In the genomic region with DNA sequence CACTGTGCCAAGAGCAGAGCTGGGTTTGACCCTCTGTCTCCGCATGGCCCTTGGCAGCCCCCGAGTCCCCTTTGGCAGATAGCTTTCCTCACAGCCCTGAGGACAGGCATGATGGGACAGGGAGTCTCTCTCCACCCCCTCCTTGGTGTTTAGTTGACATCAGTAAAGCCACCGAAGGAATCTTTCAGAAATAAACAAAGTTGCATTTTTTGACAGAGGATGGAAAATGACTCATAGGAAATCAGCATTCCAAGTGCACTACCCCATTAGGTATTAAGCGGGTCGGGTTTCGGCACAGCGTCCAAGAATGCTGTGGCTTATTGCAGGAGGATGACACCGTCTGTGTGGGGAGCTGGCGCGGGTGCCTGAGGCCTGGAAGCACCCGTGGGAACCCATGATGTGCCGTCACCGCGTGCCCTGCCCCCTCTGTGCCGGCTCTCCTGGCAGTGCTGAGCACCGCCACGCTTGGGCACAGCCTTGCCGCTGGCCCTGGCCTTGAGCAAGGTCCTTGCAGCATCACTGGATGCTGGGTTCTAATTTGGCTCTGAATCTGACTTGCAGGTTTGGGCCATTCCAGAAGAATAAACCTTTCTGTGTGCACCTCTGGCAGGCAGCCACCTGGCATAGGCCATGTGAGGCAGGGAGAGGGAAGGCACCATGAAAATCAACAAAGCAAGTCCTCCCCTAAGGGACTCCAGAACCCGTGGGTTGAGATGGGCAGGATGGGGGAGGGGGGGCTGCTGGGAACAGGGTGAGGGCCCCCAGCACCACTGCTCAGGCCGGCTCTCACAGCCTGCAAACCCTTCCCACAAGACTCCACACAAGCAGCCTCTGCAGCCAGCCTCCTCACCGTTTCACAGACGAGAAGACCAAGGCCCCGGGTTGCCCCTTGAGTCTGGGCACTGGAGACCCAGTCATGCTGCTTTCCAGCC, we compare ENCODE assay signal across 9 cellular contexts. TPM values are rescaled to one million over a fixed set of nuclear protein-coding genes. Genes with fewer than 3 reads are reported as not detected.
A peak's percentile ranks its signal among the peaks of the same experiment; 100 is the strongest.
DNase-seq lines count a peak whose midpoint lies in the region; ATAC-seq, FAIRE-seq and TF ChIP-seq lines count a peak whose summit lies in the region.
"Had no signal": no experiment of that assay in that cellular context is flagged by ENCODE, and none has a peak within 500 bp of the region (broad histone marks: within the 10 kb centered on the region; RNA-seq: fewer than 3 reads in every experiment).

No MANE protein-coding gene starts in this region.

- H3K27ac ChIP-seq in K562 (ENCODE audit: extremely low read depth, low read depth, low read length) (peak overlapping the region; percentile 100), kidney (ENCODE audit: low read depth in 2 of 2, low read length in 2 of 2) (no peak overlapping the region), tibial nerve (peak overlapping the region in 1 of 4 donors; percentile 19)

- peak; percentile 27 for ATAC-seq in K562
- ATAC-seq in GM21447 (IDR thresholded peaks at IDR 0.05; ENCODE audit: unreplicated experiment): no peak
- no peak for ATAC-seq in GM21529 (IDR thresholded peaks at IDR 0.05; ENCODE audit: unreplicated experiment)

- POLR2A ChIA-PET in K562 (lab: Yijun Ruan, JAX) (interaction anchor here (0.7 kb wide), 1 partner anchor 25 kb away, joined by 3 read pairs; no protein-coding TSS in a partner anchor), HEK293T (lab: Yijun Ruan, JAX) (no interaction called here)

- in situ Hi-C loops in K562 (cut with MboI): no loop called here

- no peaks in the 10 kb centered on the region for H3K27me3 ChIP-seq in K562 (ENCODE audit: control insufficient read depth in 2 of 2, insufficient read depth in 2 of 2, low read length in 2 of 2)
- no peaks in the 10 kb centered on the region for H3K27me3 ChIP-seq in tibial nerve

- H2AFZ ChIP-seq in K562 (ENCODE audit: low read depth, low read length): peak overlapping the region; percentile 99

- no peak for TF ChIP-seq RAD21 in K562 (CRISPR knock-in tag; conservative IDR thresholded peaks at IDR 0.05 in 1 of 2, IDR thresholded peaks at IDR 0.05 in 1 of 2)

- H3K4me2 ChIP-seq in K562 (ENCODE audit: insufficient read depth, low read length): peak overlapping the region; percentile 97

- no peaks in the 10 kb centered on the region for H3K36me3 ChIP-seq in K562 (ENCODE audit: control insufficient read depth, insufficient read depth, low read length)
- H3K36me3 ChIP-seq in kidney (ENCODE audit: control insufficient read depth in 1 of 2, insufficient read depth in 2 of 2, low read length in 2 of 2): no peaks in the 10 kb centered on the region
- no peaks in the 10 kb centered on the region for H3K36me3 ChIP-seq in tibial nerve

- intact Hi-C loops in K562 (cut with micrococcal nuclease) (no loop called here), kidney (cut with DNase I) (no loop called here)

- no peaks in the 10 kb centered on the region for H4K20me1 ChIP-seq in K562 (replicated peaks; ENCODE audit: control insufficient read depth, insufficient read depth, low read length)

- H3K4me1 ChIP-seq in K562 (replicated peaks in 1 of 2; ENCODE audit: control insufficient read depth in 2 of 2, insufficient read depth in 2 of 2, low read length in 2 of 2): peaks cover 27 to 59% of the 10 kb centered on the region in 2 experiments
- H3K4me1 ChIP-seq in kidney (ENCODE audit: control insufficient read depth in 1 of 2, insufficient read depth in 1 of 2, low read depth in 1 of 2, low read length in 2 of 2): no peaks in the 10 kb centered on the region
- H3K4me1 ChIP-seq in tibial nerve: peaks cover 0 to 11% (median 0%) of the 10 kb centered on the region in 4 donors

- no peak for TF ChIP-seq CTCF in K562 (IDR thresholded peaks at IDR 0.05 in 2 of 3, conservative IDR thresholded peaks at IDR 0.05 in 1 of 3; ENCODE audit: insufficient read depth in 2 of 3, low read depth in 1 of 3, low read length in 3 of 3)
- no peak for TF ChIP-seq CTCF in kidney (IDR thresholded peaks at IDR 0.05; ENCODE audit: borderline replicate concordance, extremely low read depth, insufficient read depth)
- no peak for TF ChIP-seq CTCF in tibial nerve (IDR thresholded peaks at IDR 0.05)

- TF ChIP-seq EP300 in K562 (IDR thresholded peaks at IDR 0.05; ENCODE audit: low read length) (no peak), tibial nerve (IDR thresholded peaks at IDR 0.05) (peak in 1 of 2 donors; percentile 33)

- H3K9ac ChIP-seq in K562 (ENCODE audit: insufficient read depth in 1 of 2, low read depth in 2 of 2, low read length in 2 of 2): peak overlapping the region; percentile 88 to 92
- H3K9ac ChIP-seq in kidney (ENCODE audit: low read length in 2 of 2): no peak overlapping the region

- no peaks in the 10 kb centered on the region for H3K79me2 ChIP-seq in K562 (ENCODE audit: control insufficient read depth, insufficient read depth, low read length)

- 53% methylated on average over 14 of the region's 23 CpGs for WGBS in K562 (ENCODE audit: insufficient coverage, low coverage, missing lambda C conversion rate)
- 60 to 68% methylated on average over 23 of the region's 23 CpGs for WGBS in tibial nerve, 2 donors

- H3K9me3 ChIP-seq in K562 (replicated peaks; ENCODE audit: control insufficient read depth, insufficient read depth, low read depth, low read length) (peaks cover 10% of the 10 kb centered on the region), kidney (ENCODE audit: control insufficient read depth in 1 of 2, low read length in 2 of 2) (no peaks in the 10 kb centered on the region), tibial nerve (no peaks in the 10 kb centered on the region)

- H3K4me3 ChIP-seq in K562 (no peak overlapping the region), kidney (ENCODE audit: low read length in 2 of 2) (no peak overlapping the region), tibial nerve (no peak overlapping the region)

- BruUV-seq in K562 (replicated peaks; lab: Mats Ljungman, UMichigan): no TSS peak

- DNase-seq in HS-27A (ENCODE audit: low read depth): peak; percentile 97
- DNase-seq in K562 (ENCODE audit: extremely low read depth in 1 of 4, low spot score in 3 of 4): no peak
- peak; percentile 73 for DNase-seq in kidney
- peak; percentile 35 to 58 for DNase-seq in tibial nerve (ENCODE audit: low spot score in 2 of 2)
- DNase-seq in HEK293T (ENCODE audit: extremely low spot score): no peak
- DNase-seq: activated B cell treated with CpG ODN at 0.5 μM for 24 hours; effector memory CD4-positive, alpha-beta T cell had no signal

- TF ChIP-seq POLR2A in K562 (conservative IDR thresholded peaks at IDR 0.05) (no peak), tibial nerve (IDR thresholded peaks at IDR 0.05) (no peak)

- peaks cover 3% of the 10 kb centered on the region for H3K9me1 ChIP-seq in K562 (ENCODE audit: control insufficient read depth, insufficient read depth, low read length)

- CTCF ChIA-PET in K562 (lab: Yijun Ruan, JAX; ENCODE audit: low intra/inter-chr PET ratio) (no interaction called here), HEK293T (lab: Yijun Ruan, JAX) (no interaction called here)

- FAIRE-seq in K562 (lab: Jason Lieb, UNC) (no peak), kidney (lab: Jason Lieb, UNC) (no peak)

TF ChIP-seq in K562, 482 proteins besides CTCF, POLR2A, EP300 and RAD21 (continues in another document):
- no peak for TF ChIP-seq BRF1 (IDR thresholded peaks at IDR 0.05; ENCODE audit: borderline replicate concordance, extremely low read depth, insufficient read length)
- no peak for TF ChIP-seq SAFB2 (IDR thresholded peaks at IDR 0.05; ENCODE audit: borderline replicate concordance, low read depth, low read length, severe bottlenecking)
- TF ChIP-seq ARNT (IDR thresholded peaks at IDR 0.05): no peak
- no peak for TF ChIP-seq NR4A1 (CRISPR knock-in tag; IDR thresholded peaks at IDR 0.05)
- peak; percentile 26; the same call in 1 of the 2 replicates for TF ChIP-seq NR4A1 (tag; IDR thresholded peaks at IDR 0.05)
- TF ChIP-seq CREB1 (IDR thresholded peaks at IDR 0.05): no peak
- TF ChIP-seq CREB1 (CRISPR knock-in tag; IDR thresholded peaks at IDR 0.05): 0 out of 2 replicates have a peak, but pooled peaks have one; percentile 43

TF ChIP-seq in HEK293T, 16 proteins besides CTCF, POLR2A, EP300 and RAD21:
- no peak for TF ChIP-seq NFRKB (IDR thresholded peaks at IDR 0.05)
- no peak for TF ChIP-seq SUZ12 (IDR thresholded peaks at IDR 0.05)
- no peak for TF ChIP-seq ZNF384 (IDR thresholded peaks at IDR 0.05)
- TF ChIP-seq HDGF (IDR thresholded peaks at IDR 0.05; ENCODE audit: borderline replicate concordance): no peak
- no peak for TF ChIP-seq FOXA1 (IDR thresholded peaks at IDR 0.05)
- no peak for TF ChIP-seq FOXM1 (IDR thresholded peaks at IDR 0.05; ENCODE audit: borderline replicate concordance)
- no peak for TF ChIP-seq L3MBTL2 (conservative IDR thresholded peaks at IDR 0.05)
TF ChIP-seq in HEK293T: peak in this region for 0.

RNA-seq across cellular contexts. Expression of a gene that starts 50.5 kb away (rescaled TPM):
- total RNA-seq in K562 (2011; cell fraction: chromatin; rRNA removed; ENCODE audit: low replicate concordance): 0.04 and 0.09 TPM in 2 replicates
- 0.13 and 0.17 TPM in 2 replicates for total RNA-seq in K562 (2011; cell fraction: nucleolus; rRNA removed)
- total RNA-seq in K562 (2011; cell fraction: nucleoplasm; rRNA removed): under 0.01 and 0.08 TPM in 2 replicates
- total RNA-seq in K562 (2014; rRNA removed): under 0.01 TPM in 1 of 2 replicates, not detected in the other
- total RNA-seq in K562 (2014; rRNA removed; fragmentation: Illumina TruSeq; extraction: Trizol): not detected in 2 replicates
- not detected in 2 replicates for total RNA-seq in K562 (2015; rRNA removed; fragmentation: Illumina TruSeq; extraction: Trizol)
- total RNA-seq in K562 (2021): 0.02 and 0.04 TPM in 2 replicates
- not detected in 2 replicates for polyA plus RNA-seq in K562 (2011; rRNA removed)
- polyA plus RNA-seq in K562 (2011; cell fraction: cytosol; rRNA removed): under 0.01 and 0.01 TPM in 2 replicates
- 0.01 and 0.03 TPM in 2 replicates for polyA plus RNA-seq in K562 (2011; cell fraction: nucleus; rRNA removed)
- polyA plus RNA-seq in K562 (2012): 0.01 TPM in 2 replicates
- 0.01 TPM in 1 of 2 replicates, not detected in the other for polyA plus RNA-seq in K562 (2014; fragmentation: Illumina TruSeq; extraction: Trizol)
- polyA plus RNA-seq in K562 (2014; fragmentation: Nextera tagmentation; extraction: Ambion mirVana): not detected
- 0.01 TPM in 1 of 2 replicates, not detected in the other for polyA plus RNA-seq in K562 (2014; rRNA removed)
- polyA minus RNA-seq in K562 (2011; rRNA and poly(A)+ RNA removed): under 0.01 and 0.04 TPM in 2 replicates
- polyA minus RNA-seq in K562 (2011; cell fraction: cytosol; rRNA and poly(A)+ RNA removed): 0.09 and 0.10 TPM in 2 replicates
- polyA minus RNA-seq in K562 (2011; cell fraction: nucleus; rRNA and poly(A)+ RNA removed): under 0.01 and 0.11 TPM in 2 replicates
- total RNA-seq in kidney: 1.6 TPM
- 0.09 TPM for polyA plus RNA-seq in kidney (ENCODE audit: insufficient read depth, low read depth, low replicate concordance)
- total RNA-seq in tibial nerve: 1 to 10 TPM in 3 of 4 donors, under 1 TPM in 1; 0.87 to 1.8 (median 1.1) TPM

Comparison
In these comparisons a context has a peak if more than half of its experiments do, and no peak if none do; other contexts are left out.
1. DNase-seq: peak in HS-27A (single experiment), kidney (single experiment) and tibial nerve (2 of 2); none in K562 (0 of 4) and HEK293T (single experiment).
2. H3K9ac ChIP-seq: peak in K562 (2 of 2); none in kidney (0 of 2).